In genomic region chr22:50115693-50116092, GRCh38 we compare ENCODE assay signal across 14 cellular contexts. TPM values are rescaled to one million over a fixed set of nuclear protein-coding genes. Genes with fewer than 3 reads are reported as not detected.
DNase-seq lines count a peak whose midpoint lies in the region; ATAC-seq and TF ChIP-seq lines count a peak whose summit lies in the region.
"Had no signal": no experiment of that assay in that cellular context is flagged by ENCODE, and none has a peak within 500 bp of the region (broad histone marks: within the 10 kb centered on the region; RNA-seq: fewer than 3 reads in every experiment).

No MANE protein-coding gene starts in this region.

- DNase-seq in AG20443 (ENCODE audit: low spot score) (peak; percentile 57), NCI-H774 (lab: John Stamatoyannopoulos, UW) (peak; percentile 70), choroid plexus epithelial cell (ENCODE audit: low read depth) (peak; percentile 28), NCI-H524 (lab: John Stamatoyannopoulos, UW) (no peak), Right ventricle myocardium superior (no peak)
- no peak for DNase-seq in stimulated activated CD4-positive, alpha-beta T cell treated with anti-CD3 and anti-CD28 coated beads, Interleukin-4, amount 100 ng/mL, for 1 hour
- DNase-seq: Calu3; NCI-H1092; spleen; stimulated activated naive B cell treated with anti-CD40 and anti-IgM and Interleukin-4, amounts not matched to agents 10 μg/mL and 1 μg/mL and 100 μg/mL, for 72 hours; upper lobe of right lung had no signal

- H3K9me3 ChIP-seq in muscle layer of duodenum (ENCODE audit: control insufficient read depth in 1 of 2, low read length in 2 of 2) = no peaks in the 10 kb centered on the region
- H3K9me3 ChIP-seq: spleen, upper lobe of right lung had no signal

- peaks cover 0 to 15% of the 10 kb centered on the region in 2 donors for H3K4me1 ChIP-seq in muscle layer of duodenum (ENCODE audit: control insufficient read depth in 1 of 2, insufficient read depth in 2 of 2, low read length in 2 of 2)

- no peak for ATAC-seq in HG02884 (IDR thresholded peaks at IDR 0.05; ENCODE audit: unreplicated experiment)
- ATAC-seq in Right ventricle myocardium superior (ENCODE audit: poor library complexity) = no peak
- ATAC-seq: stimulated activated naive B cell treated with anti-CD40 and anti-IgM and Interleukin-4, amounts not matched to agents 10 μg/mL and 1 μg/mL and 100 μg/mL, for 72 hours; upper lobe of right lung had no signal

- H3K4me3 ChIP-seq in choroid plexus epithelial cell (ENCODE audit: low read depth, low read length) (no peak overlapping the region), muscle layer of duodenum (ENCODE audit: low read depth in 1 of 2, low read length in 2 of 2) (no peak overlapping the region)
- H3K4me3 ChIP-seq: spleen, upper lobe of right lung had no signal

- no peaks in the 10 kb centered on the region for H3K27me3 ChIP-seq in muscle layer of duodenum (ENCODE audit: low read depth, low read length)
- H3K27me3 ChIP-seq: upper lobe of right lung had no signal

- TF ChIP-seq CTCF in choroid plexus epithelial cell (conservative IDR thresholded peaks at IDR 0.05; ENCODE audit: low read depth, low read length) = no peak

- no peaks in the 10 kb centered on the region for H3K36me3 ChIP-seq in muscle layer of duodenum (ENCODE audit: control insufficient read depth in 1 of 2, insufficient read depth in 2 of 2, low read length in 2 of 2)
- H3K36me3 ChIP-seq: spleen, upper lobe of right lung had no signal

- intact Hi-C loops in Right ventricle myocardium superior (cut with DNase I) = no loop called here

- peak overlapping the region; percentile 60 for H3K27ac ChIP-seq in muscle layer of duodenum (ENCODE audit: low read length)
- H3K27ac ChIP-seq: spleen had no signal

RNA-seq across cellular contexts. Expression of gene MOV10L1, which starts 25.9 kb away (rescaled TPM):
- total RNA-seq in Right ventricle myocardium superior = not detected
- total RNA-seq: Calu3 had no signal

RNA-seq across cellular contexts. Expression of gene MLC1, which starts 30.5 kb away (rescaled TPM):
- total RNA-seq in Right ventricle myocardium superior = 0.46 TPM
- total RNA-seq: Calu3 had no signal

RNA-seq across cellular contexts. Expression of gene PANX2, which starts 54.8 kb away (rescaled TPM):
- total RNA-seq in Right ventricle myocardium superior = 0.43 TPM

RNA-seq across cellular contexts. Expression of gene TTLL8, which starts 57.6 kb away (rescaled TPM):
- total RNA-seq in Right ventricle myocardium superior = not detected
- total RNA-seq: Calu3, omental fat pad, spleen, upper lobe of right lung had no signal

Comparison
In these comparisons a context has a peak if more than half of its experiments do, and no peak if none do; other contexts are left out.
1. DNase-seq: peak in AG20443 (single experiment), NCI-H774 (single experiment) and choroid plexus epithelial cell (single experiment); none in NCI-H524 (0 of 2), stimulated activated CD4-positive, alpha-beta T cell treated with anti-CD3 and anti-CD28 coated beads, Interleukin-4, amount 100 ng/mL, for 1 hour (single experiment) and Right ventricle myocardium superior (single experiment).